ENCODE assay signal across 1 cellular context in genomic region chr17:54381482-54381881, GRCh38.
TF ChIP-seq lines count a peak whose summit lies in the region.

No MANE protein-coding gene starts in this region.

TF ChIP-seq in HepG2, 621 proteins besides CTCF, POLR2A, EP300 and RAD21 (continued from another document):
- TF ChIP-seq AHDC1 (CRISPR knock-in tag; IDR thresholded peaks at IDR 0.05; ENCODE audit: borderline replicate concordance) (no peak), ZNF660 (CRISPR knock-in tag; IDR thresholded peaks at IDR 0.05; ENCODE audit: borderline replicate concordance, low read depth) (no peak), RARA (CRISPR knock-in tag; IDR thresholded peaks at IDR 0.05) (no peak), MAFK (conservative IDR thresholded peaks at IDR 0.05 in 1 of 2, IDR thresholded peaks at IDR 0.05 in 1 of 2; ENCODE audit: low read length in 2 of 2) (peak; percentile 98 to 99)
